2 cellular contexts compared by ENCODE assay signal in the genomic region with DNA sequence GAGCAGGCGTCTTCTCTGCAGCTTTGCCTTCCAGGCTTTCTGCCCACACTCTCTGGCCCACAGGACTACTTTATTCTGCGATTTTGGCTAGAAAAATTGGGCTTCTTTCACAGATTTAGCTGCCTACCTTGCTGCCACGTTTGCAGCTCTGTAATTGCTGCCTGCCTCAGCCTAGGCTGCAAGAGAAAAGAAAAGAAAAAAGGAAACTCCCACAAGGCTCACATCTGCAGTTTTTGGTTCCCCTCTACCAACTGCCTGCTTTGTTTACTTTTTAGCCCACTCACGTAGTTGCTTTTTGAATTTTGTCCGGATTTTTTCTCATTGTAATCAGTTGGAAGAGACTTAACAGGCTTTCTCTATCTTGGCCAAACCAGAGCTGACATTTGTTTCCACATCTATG.
TF ChIP-seq lines count a peak whose summit lies in the region.

No MANE protein-coding gene starts in this region.

TF ChIP-seq in GM12891, 5 proteins besides CTCF, POLR2A, EP300 and RAD21:
- TF ChIP-seq TAF1 (IDR thresholded peaks at IDR 0.05; ENCODE audit: low read depth, low read length) = no peak
- TF ChIP-seq PAX5 (IDR thresholded peaks at IDR 0.05; ENCODE audit: insufficient read depth, low read length, severe bottlenecking) = no peak
- no peak for TF ChIP-seq POLR2AphosphoS5 (IDR thresholded peaks at IDR 0.05; ENCODE audit: low read depth, low read length)
- TF ChIP-seq POU2F2 (IDR thresholded peaks at IDR 0.05; ENCODE audit: low read depth, low read length) = no peak
- TF ChIP-seq SPI1 (IDR thresholded peaks at IDR 0.05; ENCODE audit: low read depth, low read length) = no peak

TF ChIP-seq in GM12878, 131 proteins besides CTCF, POLR2A, EP300 and RAD21:
- TF ChIP-seq, protein P1, sequence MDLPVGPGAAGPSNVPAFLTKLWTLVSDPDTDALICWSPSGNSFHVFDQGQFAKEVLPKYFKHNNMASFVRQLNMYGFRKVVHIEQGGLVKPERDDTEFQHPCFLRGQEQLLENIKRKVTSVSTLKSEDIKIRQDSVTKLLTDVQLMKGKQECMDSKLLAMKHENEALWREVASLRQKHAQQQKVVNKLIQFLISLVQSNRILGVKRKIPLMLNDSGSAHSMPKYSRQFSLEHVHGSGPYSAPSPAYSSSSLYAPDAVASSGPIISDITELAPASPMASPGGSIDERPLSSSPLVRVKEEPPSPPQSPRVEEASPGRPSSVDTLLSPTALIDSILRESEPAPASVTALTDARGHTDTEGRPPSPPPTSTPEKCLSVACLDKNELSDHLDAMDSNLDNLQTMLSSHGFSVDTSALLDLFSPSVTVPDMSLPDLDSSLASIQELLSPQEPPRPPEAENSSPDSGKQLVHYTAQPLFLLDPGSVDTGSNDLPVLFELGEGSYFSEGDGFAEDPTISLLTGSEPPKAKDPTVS (IDR thresholded peaks at IDR 0.05; ENCODE audit: low read depth, low read length) = no peak
- TF ChIP-seq KLF5 (IDR thresholded peaks at IDR 0.05; ENCODE audit: partially characterized antibody) = no peak
- TF ChIP-seq SMAD1 (IDR thresholded peaks at IDR 0.05; ENCODE audit: low read depth, partially characterized antibody) = no peak
